Comparison of ENCODE assay signal across 13 cellular contexts in the genomic region with DNA sequence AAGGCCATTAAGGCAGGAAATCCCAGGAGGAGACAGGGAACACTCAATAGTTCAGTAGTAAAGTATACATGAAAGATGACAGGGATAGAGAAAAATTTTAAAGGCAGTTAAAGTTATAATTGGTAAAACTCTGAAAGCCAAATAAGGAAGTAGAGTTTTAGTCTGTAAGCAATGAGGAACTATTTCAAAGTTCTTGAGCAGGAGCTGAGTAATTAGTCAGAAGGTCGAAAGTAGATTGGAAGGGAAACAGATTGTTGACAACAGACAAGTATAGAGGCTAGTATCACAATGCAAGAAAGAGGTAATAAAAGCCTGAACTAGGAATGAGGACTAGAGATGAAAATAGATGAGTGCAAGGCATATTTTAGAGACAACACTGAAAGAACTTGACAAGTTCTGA.
DNase-seq lines count a peak whose midpoint lies in the region; ATAC-seq, FAIRE-seq and TF ChIP-seq lines count a peak whose summit lies in the region.
"Had no signal": no experiment of that assay in that cellular context is flagged by ENCODE, and none has a peak within 500 bp of the region (broad histone marks: within the 10 kb centered on the region; RNA-seq: fewer than 3 reads in every experiment).

No MANE protein-coding gene starts in this region.

- no peak overlapping the region for H4K91ac ChIP-seq in IMR-90 (ENCODE audit: insufficient read depth, low read depth, low read length)

- no peaks in the 10 kb centered on the region for H3K27me3 ChIP-seq in IMR-90 (ENCODE audit: control insufficient read depth, insufficient read depth, low read length)
- H3K27me3 ChIP-seq in pancreas = no peaks in the 10 kb centered on the region
- H3K27me3 ChIP-seq: SJCRH30 had no signal

- peak overlapping the region; percentile 67; the same call in 1 of the 2 replicates for H3K4ac ChIP-seq in IMR-90 (ENCODE audit: low read depth, low read length)

- peaks cover 10% of the 10 kb centered on the region; the same call in 1 of the 2 replicates for H3K9me1 ChIP-seq in IMR-90 (ENCODE audit: insufficient read depth, low read length)

- H3K4me3 ChIP-seq in GM12864 (ENCODE audit: low read depth, low read length) (no peak overlapping the region), IMR-90 (ENCODE audit: insufficient read depth, low read depth, low read length) (no peak overlapping the region), pancreas (no peak overlapping the region)
- H3K4me3 ChIP-seq: SJCRH30 had no signal

- ATAC-seq in IMR-90 (ENCODE audit: low read depth) = peak; percentile 87
- no peak for ATAC-seq in activated T-helper 17 cell treated with anti-CD3 and anti-CD28 coated beads, Interleukin-2, amount 50 U/mL, for 72 hours (replicated peaks)
- ATAC-seq in pancreas = peak in 2 of 4 donors; percentile 70
- no peak for ATAC-seq in GM21360 (IDR thresholded peaks at IDR 0.05; ENCODE audit: unreplicated experiment)

- peak overlapping the region; percentile 79 for H2BK120ac ChIP-seq in IMR-90 (ENCODE audit: low read depth, low read length)

- H3K27ac Mint-ChIP-seq in activated T-helper 17 cell treated with anti-CD3 and anti-CD28 coated beads, Interleukin-2, amount 50 U/mL, for 72 hours = peak overlapping the region; percentile 8

- TF ChIP-seq RAD21 in IMR-90 (IDR thresholded peaks at IDR 0.05; ENCODE audit: low read length) = no peak

- no peak overlapping the region for H2AK5ac ChIP-seq in IMR-90 (ENCODE audit: low read depth, low read length)

- peaks cover 9% of the 10 kb centered on the region for H3K4me1 Mint-ChIP-seq in activated T-helper 17 cell treated with anti-CD3 and anti-CD28 coated beads, Interleukin-2, amount 50 U/mL, for 72 hours
- H3K4me1 Mint-ChIP-seq: brain had no signal

- H4K20me1 ChIP-seq in IMR-90 (ENCODE audit: insufficient read depth, low read length) = no peaks in the 10 kb centered on the region

- dilution Hi-C loops in IMR-90 (cut with HindIII; ENCODE audit: low sequenced_read_pairs, unreplicated experiment) = no loop called here

- peak; percentile 15 for DNase-seq in GM12864 (ENCODE audit: low read depth)
- DNase-seq in IMR-90 = peak; percentile 53
- no peak for DNase-seq in pancreas
- no peak for DNase-seq in T-helper 9 cell
- DNase-seq in C1 segment of cervical spinal cord (lab: John Stamatoyannopoulos, UW) = no peak
- DNase-seq in amygdala (lab: John Stamatoyannopoulos, UW) = no peak
- DNase-seq: activated CD8-positive, alpha-beta memory T cell treated with anti-CD3 and anti-CD28 coated beads for 24 hours; NCI-H1417; SJCRH30; stimulated activated naive CD4-positive, alpha-beta T cell had no signal

- intact Hi-C loops in IMR-90 (cut with micrococcal nuclease) = no loop called here
- intact Hi-C loops in pancreas (cut with DNase I) = no loop called here

- peak overlapping the region; percentile 99; the same call in 1 of the 2 replicates for H3K18ac ChIP-seq in IMR-90 (ENCODE audit: low read depth, low read length)

- TF ChIP-seq POLR2A in IMR-90 (IDR thresholded peaks at IDR 0.05; ENCODE audit: low read depth, low read length) = no peak

- 0 out of 3 replicates have a peak overlapping the region, but pooled peaks have one; percentile 36 for H2BK15ac ChIP-seq in IMR-90 (ENCODE audit: low read depth, low read length)

- H2BK20ac ChIP-seq in IMR-90 (ENCODE audit: low read depth, low read length) = peak overlapping the region; percentile 81; the same call in 1 of the 2 replicates

- peak overlapping the region; percentile 78; the same call in 1 of the 2 replicates for H3K4me2 ChIP-seq in IMR-90 (ENCODE audit: low read depth, low read length)

- no peak for TF ChIP-seq CTCF in GM12864 (IDR thresholded peaks at IDR 0.05; ENCODE audit: low read depth, low read length, missing control alignments)
- TF ChIP-seq CTCF in IMR-90 (conservative IDR thresholded peaks at IDR 0.05; ENCODE audit: low read depth, low read length) = no peak
- TF ChIP-seq CTCF in pancreas (IDR thresholded peaks at IDR 0.05) = no peak

- in situ Hi-C loops in IMR-90 (cut with MboI; ENCODE audit: low sequenced_read_pairs) = no loop called here

- no TSS peak for BruUV-seq in IMR-90 (replicated peaks; lab: Mats Ljungman, UMichigan)

- H3K79me1 ChIP-seq in IMR-90 (ENCODE audit: low read depth in 1 of 2, low read length in 2 of 2) = peaks cover 0 to 8% of the 10 kb centered on the region in 2 experiments; a peak in 2 of 4 replicates

- H3K9me3 Mint-ChIP-seq in activated T-helper 17 cell treated with anti-CD3 and anti-CD28 coated beads, Interleukin-2, amount 50 U/mL, for 72 hours = no peaks in the 10 kb centered on the region

- CTCF ChIA-PET in IMR-90 (lab: Yijun Ruan, JAX) = no interaction called here

- H3K9me3 ChIP-seq in IMR-90 (ENCODE audit: control insufficient read depth, insufficient read depth, low read length) (no peaks in the 10 kb centered on the region), pancreas (no peaks in the 10 kb centered on the region)
- H3K9me3 ChIP-seq: SJCRH30 had no signal

- no peak overlapping the region for H2AFZ ChIP-seq in IMR-90 (replicated peaks; ENCODE audit: low read length, poor library complexity)

- POLR2A ChIA-PET in IMR-90 (lab: Charles Lee; ENCODE audit: unreplicated experiment) = interaction anchor here (0.6 kb wide), 1 partner anchor 13 kb away, joined by 3 read pairs; no protein-coding TSS in a partner anchor

- H4K8ac ChIP-seq in IMR-90 (ENCODE audit: low read depth in 2 of 2, low read length in 2 of 2) = peak overlapping the region; percentile 71 to 79

- peaks cover 10% of the 10 kb centered on the region for H3K4me1 ChIP-seq in IMR-90 (ENCODE audit: control insufficient read depth, insufficient read depth, low read length)
- H3K4me1 ChIP-seq in pancreas = no peaks in the 10 kb centered on the region
- H3K4me1 ChIP-seq: SJCRH30 had no signal

- peak; percentile 70 for FAIRE-seq in pancreas (lab: Jason Lieb, UNC)

- peak overlapping the region; percentile 99; the same call in 1 of the 2 replicates for H4K5ac ChIP-seq in IMR-90 (ENCODE audit: low read depth, low read length)

- H3K56ac ChIP-seq in IMR-90 (ENCODE audit: extremely low read depth, insufficient read depth, low read length) = 0 out of 2 replicates have a peak overlapping the region, but pooled peaks have one; percentile 14

- H3K36me3 ChIP-seq in IMR-90 (ENCODE audit: control insufficient read depth, insufficient read depth, low read length) (no peaks in the 10 kb centered on the region), pancreas (no peaks in the 10 kb centered on the region)
- H3K36me3 ChIP-seq: SJCRH30 had no signal

- H2AK9ac ChIP-seq in IMR-90 (replicated peaks; ENCODE audit: low read depth, low read length, poor library complexity) = no peak overlapping the region

- H3K27me3 Mint-ChIP-seq in activated T-helper 17 cell treated with anti-CD3 and anti-CD28 coated beads, Interleukin-2, amount 50 U/mL, for 72 hours = no peaks in the 10 kb centered on the region
- H3K27me3 Mint-ChIP-seq: brain had no signal

- peak overlapping the region; percentile 64; the same call in 1 of the 2 replicates for H3K14ac ChIP-seq in IMR-90 (replicated peaks; ENCODE audit: low read depth, low read length)

- H3K4me3 Mint-ChIP-seq in activated T-helper 17 cell treated with anti-CD3 and anti-CD28 coated beads, Interleukin-2, amount 50 U/mL, for 72 hours = no peak overlapping the region
- H3K4me3 Mint-ChIP-seq: brain had no signal

- H2BK5ac ChIP-seq in IMR-90 (ENCODE audit: low read depth, low read length, poor library complexity, severe bottlenecking) = peak overlapping the region; percentile 93

- H3K27ac ChIP-seq in IMR-90 (ENCODE audit: insufficient read depth, low read length) = no peak overlapping the region
- no peak overlapping the region for H3K27ac ChIP-seq in pancreas
- H3K27ac ChIP-seq: SJCRH30 had no signal

- no CpG with 5 or more reads among the region's 1 CpG for WGBS in IMR-90 (ENCODE audit: extremely low coverage in 2 of 2, insufficient read length in 1 of 2), 2 experiments
- 39 to 49% methylated on average over 1 of the region's 1 CpG for WGBS in pancreas, 2 donors

- H3K36me3 Mint-ChIP-seq in activated T-helper 17 cell treated with anti-CD3 and anti-CD28 coated beads, Interleukin-2, amount 50 U/mL, for 72 hours (ENCODE audit: low read depth) = no peaks in the 10 kb centered on the region

- H3K23ac ChIP-seq in IMR-90 (ENCODE audit: low read depth, low read length) = no peak overlapping the region; the same call in 1 of the 2 replicates

- H3K9ac ChIP-seq in IMR-90 (ENCODE audit: low read depth, low read length) = no peak overlapping the region

TF ChIP-seq in IMR-90, 13 proteins besides CTCF, POLR2A, EP300 and RAD21:
- TF ChIP-seq SMC3 (IDR thresholded peaks at IDR 0.05; ENCODE audit: low read depth, low read length) = no peak
- no peak for TF ChIP-seq MAZ (IDR thresholded peaks at IDR 0.05; ENCODE audit: borderline replicate concordance, low read depth, low read length)
- TF ChIP-seq CHD1 (IDR thresholded peaks at IDR 0.05; ENCODE audit: low read depth, low read length) = no peak
- TF ChIP-seq CEBPB (IDR thresholded peaks at IDR 0.05; ENCODE audit: low read depth, low read length) = no peak
- TF ChIP-seq BHLHE40 (IDR thresholded peaks at IDR 0.05; ENCODE audit: low read depth, low read length) = no peak
- TF ChIP-seq, protein P1, sequence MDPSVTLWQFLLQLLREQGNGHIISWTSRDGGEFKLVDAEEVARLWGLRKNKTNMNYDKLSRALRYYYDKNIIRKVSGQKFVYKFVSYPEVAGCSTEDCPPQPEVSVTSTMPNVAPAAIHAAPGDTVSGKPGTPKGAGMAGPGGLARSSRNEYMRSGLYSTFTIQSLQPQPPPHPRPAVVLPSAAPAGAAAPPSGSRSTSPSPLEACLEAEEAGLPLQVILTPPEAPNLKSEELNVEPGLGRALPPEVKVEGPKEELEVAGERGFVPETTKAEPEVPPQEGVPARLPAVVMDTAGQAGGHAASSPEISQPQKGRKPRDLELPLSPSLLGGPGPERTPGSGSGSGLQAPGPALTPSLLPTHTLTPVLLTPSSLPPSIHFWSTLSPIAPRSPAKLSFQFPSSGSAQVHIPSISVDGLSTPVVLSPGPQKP (IDR thresholded peaks at IDR 0.05; ENCODE audit: borderline replicate concordance, low read depth, low read length) = no peak

Comparison
In these comparisons a context has a peak if more than half of its experiments do, and no peak if none do; other contexts are left out.
1. DNase-seq: peak in GM12864 (single experiment) and IMR-90 (single experiment); none in pancreas (0 of 6), T-helper 9 cell (single experiment), C1 segment of cervical spinal cord (0 of 14) and amygdala (0 of 56).